Comparison of ENCODE assay signal across 22 cellular contexts in the genomic region with DNA sequence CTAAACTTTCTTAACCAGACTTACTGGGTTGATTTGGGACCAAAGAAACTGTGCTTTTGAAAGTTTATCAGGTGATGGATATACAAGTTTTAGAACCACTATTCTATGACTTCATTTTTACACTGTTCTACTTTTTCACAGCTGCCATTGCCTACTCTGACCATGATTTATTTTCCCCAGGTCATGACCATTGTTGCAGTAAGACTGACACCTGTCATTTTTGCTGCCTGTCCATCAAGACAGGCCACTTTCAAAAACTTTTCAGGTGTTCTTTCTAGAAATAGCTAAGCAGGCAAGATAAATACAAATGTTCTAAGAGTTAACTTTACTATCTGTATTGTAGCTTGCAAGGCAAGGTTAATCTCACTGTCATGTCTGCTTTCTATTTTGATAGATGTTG.
A peak's percentile ranks its signal among the peaks of the same experiment; 100 is the strongest.
DNase-seq lines count a peak whose midpoint lies in the region; ATAC-seq, FAIRE-seq and TF ChIP-seq lines count a peak whose summit lies in the region.
"Had no signal": no experiment of that assay in that cellular context is flagged by ENCODE, and none has a peak within 500 bp of the region (broad histone marks: within the 10 kb centered on the region; RNA-seq: fewer than 3 reads in every experiment).

No MANE protein-coding gene starts in this region.

- no peaks in the 10 kb centered on the region for H3K36me3 ChIP-seq in K562 (ENCODE audit: control insufficient read depth, insufficient read depth, low read length)
- peaks cover 0 to 6% of the 10 kb centered on the region in 2 experiments for H3K36me3 ChIP-seq in mesenchymal stem cell (ENCODE audit: control insufficient read depth in 1 of 2, insufficient read depth in 2 of 2, low read depth in 1 of 2, low read length in 2 of 2)
- H3K36me3 ChIP-seq: BLaER1 treated with 17β-estradiol and CSF1 and Interleukin-3, amounts not matched to agents 10 nM and 100 nM had no signal

- POLR2A ChIA-PET in HEK293T (lab: Yijun Ruan, JAX): no interaction called here
- POLR2A ChIA-PET in K562 (lab: Yijun Ruan, JAX): no interaction called here

- H4K91ac ChIP-seq in mesenchymal stem cell (ENCODE audit: low read length): no peak overlapping the region
- no peak overlapping the region for H4K91ac ChIP-seq in H9 (ENCODE audit: insufficient read length, low read depth, low read length)

- DNase-seq in HEK293T (ENCODE audit: extremely low spot score) (no peak), K562 (ENCODE audit: extremely low read depth in 1 of 4, low spot score in 3 of 4) (no peak), superior temporal gyrus (ENCODE audit: extremely low spot score) (peak; percentile 1), mesenchymal stem cell (no peak), H9 (no peak)
- no peak for DNase-seq in NK-92 treated with Interleukin-12 subunit alpha and Interleukin-12 subunit beta, amount 100 ng/mL, for 24 hours (lab: John Stamatoyannopoulos, UW)
- DNase-seq: AML-193; Caco-2; Calu3; CD4-positive, alpha-beta T cell; CD8-positive, alpha-beta T cell; DMS79 treated with DMSO at 0.1 percent for 48 hours; GF-D8 had no signal

- no peaks in the 10 kb centered on the region for H3K23me2 ChIP-seq in H9 (ENCODE audit: insufficient read length, low read depth, low read length, poor library complexity, severe bottlenecking)

- no peaks in the 10 kb centered on the region for H3K4me1 Mint-ChIP-seq in H9
- H3K4me1 Mint-ChIP-seq: B cell had no signal

- H2BK20ac ChIP-seq in H9 (ENCODE audit: low read depth, low read length, poor library complexity, severe bottlenecking): no peak overlapping the region

- no peak for TF ChIP-seq CTCF in K562 (IDR thresholded peaks at IDR 0.05 in 2 of 3, conservative IDR thresholded peaks at IDR 0.05 in 1 of 3; ENCODE audit: insufficient read depth in 2 of 3, low read depth in 1 of 3, low read length in 3 of 3)
- TF ChIP-seq CTCF in H9 (conservative IDR thresholded peaks at IDR 0.05): no peak

- H3K23ac ChIP-seq in mesenchymal stem cell (ENCODE audit: low read length in 2 of 2) (no peak overlapping the region), H9 (ENCODE audit: insufficient read length, low read depth, low read length) (no peak overlapping the region)

- H3K4ac ChIP-seq in mesenchymal stem cell (ENCODE audit: low read depth in 1 of 2, low read length in 2 of 2): no peak overlapping the region
- no peak overlapping the region for H3K4ac ChIP-seq in H9 (ENCODE audit: low read depth, low read length)

- H4K8ac ChIP-seq in mesenchymal stem cell (ENCODE audit: low read length) (no peak overlapping the region), H9 (replicated peaks; ENCODE audit: insufficient read length, low read depth, low read length) (no peak overlapping the region)

- H3K18ac ChIP-seq in mesenchymal stem cell (ENCODE audit: low read depth in 1 of 2, low read length in 2 of 2) (no peak overlapping the region), H9 (ENCODE audit: insufficient read length, low read depth, low read length) (no peak overlapping the region)

- H3K4me2 ChIP-seq in K562 (ENCODE audit: insufficient read depth, low read length): no peak overlapping the region
- no peak overlapping the region for H3K4me2 ChIP-seq in mesenchymal stem cell (ENCODE audit: low read length, poor library complexity, severe bottlenecking)
- H3K4me2 ChIP-seq in H9 (ENCODE audit: insufficient read depth, insufficient read length, low read length): no peak overlapping the region
- H3K4me2 ChIP-seq: A549; BLaER1 treated with 17β-estradiol and CSF1 and Interleukin-3, amounts not matched to agents 10 nM and 100 nM had no signal

- H3K9me1 ChIP-seq in K562 (ENCODE audit: control insufficient read depth, insufficient read depth, low read length): no peaks in the 10 kb centered on the region

- no TSS peak for BruUV-seq in K562 (replicated peaks; lab: Mats Ljungman, UMichigan)

- H3K14ac ChIP-seq in mesenchymal stem cell (ENCODE audit: low read length in 2 of 2): no peak overlapping the region
- H3K14ac ChIP-seq in H9 (ENCODE audit: insufficient read depth, low read length): no peak overlapping the region

- no peak overlapping the region for H3K4me3 Mint-ChIP-seq in H9
- H3K4me3 Mint-ChIP-seq: B cell; CD4-positive, alpha-beta T cell; CD8-positive, alpha-beta T cell had no signal

- H2BK12ac ChIP-seq in mesenchymal stem cell (ENCODE audit: low read length in 2 of 2): no peak overlapping the region
- H2BK12ac ChIP-seq in H9 (ENCODE audit: insufficient read length, low read depth, low read length): no peak overlapping the region

- no peak for FAIRE-seq in K562 (lab: Jason Lieb, UNC)
- FAIRE-seq: A549, D721Med, G401.6, GM12891, GM19239 had no signal

- H2BK5ac ChIP-seq in mesenchymal stem cell (ENCODE audit: low read depth, low read length, poor library complexity, severe bottlenecking) (no peak overlapping the region), H9 (ENCODE audit: insufficient read length, low read length) (no peak overlapping the region)

- no peaks in the 10 kb centered on the region for H4K20me1 ChIP-seq in K562 (replicated peaks; ENCODE audit: control insufficient read depth, insufficient read depth, low read length)
- no peaks in the 10 kb centered on the region for H4K20me1 ChIP-seq in H9 (ENCODE audit: control insufficient read depth, insufficient read depth, insufficient read length)
- H4K20me1 ChIP-seq: BLaER1 treated with 17β-estradiol and CSF1 and Interleukin-3, amounts not matched to agents 10 nM and 100 nM had no signal

- no peak overlapping the region for H3K27ac Mint-ChIP-seq in H9
- H3K27ac Mint-ChIP-seq: B cell; CD4-positive, alpha-beta T cell; CD8-positive, alpha-beta T cell had no signal

- no peaks in the 10 kb centered on the region for H3K4me1 ChIP-seq in K562 (replicated peaks in 1 of 2; ENCODE audit: control insufficient read depth in 2 of 2, insufficient read depth in 2 of 2, low read length in 2 of 2)
- no peaks in the 10 kb centered on the region for H3K4me1 ChIP-seq in mesenchymal stem cell (ENCODE audit: control insufficient read depth, insufficient read depth, low read depth, low read length)
- H3K4me1 ChIP-seq in H9 (ENCODE audit: insufficient read depth, low read length): no peaks in the 10 kb centered on the region
- H3K4me1 ChIP-seq: BLaER1 treated with 17β-estradiol and CSF1 and Interleukin-3, amounts not matched to agents 10 nM and 100 nM had no signal

- no peak overlapping the region for H2BK15ac ChIP-seq in mesenchymal stem cell (ENCODE audit: low read depth, poor library complexity, severe bottlenecking)
- H2BK15ac ChIP-seq in H9 (ENCODE audit: low read depth, low read length): no peak overlapping the region

- H3K9ac ChIP-seq in K562 (ENCODE audit: insufficient read depth in 1 of 2, low read depth in 2 of 2, low read length in 2 of 2) (no peak overlapping the region), mesenchymal stem cell (ENCODE audit: low read length) (no peak overlapping the region), H9 (ENCODE audit: extremely low read depth, insufficient read length, low read length) (no peak overlapping the region)
- H3K9ac ChIP-seq: BLaER1 treated with 17β-estradiol and CSF1 and Interleukin-3, amounts not matched to agents 10 nM and 100 nM had no signal

- H3K9me3 ChIP-seq in K562 (replicated peaks; ENCODE audit: control insufficient read depth, insufficient read depth, low read depth, low read length): 0 out of 2 replicates have a peak, but pooled peaks cover 2% of the 10 kb centered on the region
- H3K9me3 ChIP-seq in mesenchymal stem cell (ENCODE audit: control insufficient read depth, low read length): no peaks in the 10 kb centered on the region
- no peaks in the 10 kb centered on the region for H3K9me3 ChIP-seq in H9 (ENCODE audit: control insufficient read depth, low read depth, low read length)
- H3K9me3 ChIP-seq: A549, Caco-2 had no signal

- H2AK5ac ChIP-seq in mesenchymal stem cell (ENCODE audit: low read length, severe bottlenecking): no peak overlapping the region
- H2AK5ac ChIP-seq in H9 (ENCODE audit: insufficient read length, low read length): no peak overlapping the region

- no peak for TF ChIP-seq EP300 in K562 (IDR thresholded peaks at IDR 0.05; ENCODE audit: low read length)

- H4K5ac ChIP-seq in H9 (ENCODE audit: insufficient read length, low read depth, low read length): no peak overlapping the region

- H2BK120ac ChIP-seq in mesenchymal stem cell (ENCODE audit: low read depth, low read length) (no peak overlapping the region), H9 (ENCODE audit: low read depth, low read length, poor library complexity, severe bottlenecking) (no peak overlapping the region)

- ATAC-seq in K562: no peak
- ATAC-seq: A549; CD8-positive, alpha-beta T cell had no signal

- no peak overlapping the region for H3K56ac ChIP-seq in H9 (ENCODE audit: insufficient read length, low read depth, low read length)

- H3K79me2 ChIP-seq in K562 (ENCODE audit: control insufficient read depth, insufficient read depth, low read length) (no peaks in the 10 kb centered on the region), H9 (ENCODE audit: insufficient read depth, low read length) (no peaks in the 10 kb centered on the region)

- TF ChIP-seq POLR2A in K562 (conservative IDR thresholded peaks at IDR 0.05): no peak

- H3K27ac ChIP-seq in K562 (ENCODE audit: extremely low read depth, low read depth, low read length) (no peak overlapping the region), mesenchymal stem cell (ENCODE audit: low read length, poor library complexity, severe bottlenecking) (no peak overlapping the region), H9 (ENCODE audit: insufficient read length, low read depth, low read length) (no peak overlapping the region)
- H3K27ac ChIP-seq: 22Rv1; A549; BLaER1 treated with 17β-estradiol and CSF1 and Interleukin-3, amounts not matched to agents 10 nM and 100 nM; C4-2B had no signal

- peaks cover 6 to 10% of the 10 kb centered on the region in 2 experiments; a peak in 4 of 5 replicates for H3K9me3 Mint-ChIP-seq in H9
- H3K9me3 Mint-ChIP-seq: CD4-positive, alpha-beta T cell had no signal

- H3T11ph ChIP-seq in H9 (ENCODE audit: low read length): no peak overlapping the region

- H3K27me3 Mint-ChIP-seq in H9 (ENCODE audit: low read depth): no peaks in the 10 kb centered on the region
- H3K27me3 Mint-ChIP-seq: B cell; CD4-positive, alpha-beta T cell had no signal

- no peak for TF ChIP-seq RAD21 in K562 (CRISPR knock-in tag; conservative IDR thresholded peaks at IDR 0.05 in 1 of 2, IDR thresholded peaks at IDR 0.05 in 1 of 2)

- H3K36me3 Mint-ChIP-seq in H9 (ENCODE audit: insufficient read depth in 1 of 3, low read depth in 3 of 3): peaks cover 0 to 7% (median under 1%) of the 10 kb centered on the region in 3 experiments; a peak in 4 of 7 replicates
- H3K36me3 Mint-ChIP-seq: CD8-positive, alpha-beta T cell had no signal

- no peak overlapping the region for H3K4me3 ChIP-seq in K562
- no peak overlapping the region for H3K4me3 ChIP-seq in mesenchymal stem cell (ENCODE audit: insufficient read depth in 1 of 2, low read depth in 1 of 2, low read length in 2 of 2)
- H3K4me3 ChIP-seq: A549; BLaER1 treated with 17β-estradiol and CSF1 and Interleukin-3, amounts not matched to agents 10 nM and 100 nM had no signal

- H2AFZ ChIP-seq in K562 (ENCODE audit: low read depth, low read length): no peak overlapping the region
- H2AFZ ChIP-seq in mesenchymal stem cell (ENCODE audit: low read depth, low read length): no peak overlapping the region
- H2AFZ ChIP-seq in H9 (ENCODE audit: low read length): no peak overlapping the region

- intact Hi-C loops in K562 (cut with micrococcal nuclease): no loop called here

- in situ Hi-C loops in K562 (cut with MboI): no loop called here

- CTCF ChIA-PET in HEK293T (lab: Yijun Ruan, JAX): no interaction called here
- CTCF ChIA-PET in K562 (lab: Yijun Ruan, JAX; ENCODE audit: low intra/inter-chr PET ratio): no interaction called here

- H3K27me3 ChIP-seq in K562 (ENCODE audit: control insufficient read depth in 2 of 2, insufficient read depth in 2 of 2, low read length in 2 of 2) (no peaks in the 10 kb centered on the region), mesenchymal stem cell (ENCODE audit: control insufficient read depth in 1 of 2, insufficient read depth in 1 of 2, low read length in 2 of 2) (no peaks in the 10 kb centered on the region), H9 (ENCODE audit: insufficient read depth, low read length) (no peaks in the 10 kb centered on the region)
- H3K27me3 ChIP-seq: BLaER1 treated with 17β-estradiol and CSF1 and Interleukin-3, amounts not matched to agents 10 nM and 100 nM had no signal

- H3K79me1 ChIP-seq in mesenchymal stem cell (replicated peaks; ENCODE audit: low read length, poor library complexity, severe bottlenecking): no peaks in the 10 kb centered on the region
- H3K79me1 ChIP-seq in H9 (ENCODE audit: insufficient read depth, low read depth, low read length, poor library complexity, severe bottlenecking): no peaks in the 10 kb centered on the region
